1 cellular context compared by ENCODE assay signal in the genomic region with DNA sequence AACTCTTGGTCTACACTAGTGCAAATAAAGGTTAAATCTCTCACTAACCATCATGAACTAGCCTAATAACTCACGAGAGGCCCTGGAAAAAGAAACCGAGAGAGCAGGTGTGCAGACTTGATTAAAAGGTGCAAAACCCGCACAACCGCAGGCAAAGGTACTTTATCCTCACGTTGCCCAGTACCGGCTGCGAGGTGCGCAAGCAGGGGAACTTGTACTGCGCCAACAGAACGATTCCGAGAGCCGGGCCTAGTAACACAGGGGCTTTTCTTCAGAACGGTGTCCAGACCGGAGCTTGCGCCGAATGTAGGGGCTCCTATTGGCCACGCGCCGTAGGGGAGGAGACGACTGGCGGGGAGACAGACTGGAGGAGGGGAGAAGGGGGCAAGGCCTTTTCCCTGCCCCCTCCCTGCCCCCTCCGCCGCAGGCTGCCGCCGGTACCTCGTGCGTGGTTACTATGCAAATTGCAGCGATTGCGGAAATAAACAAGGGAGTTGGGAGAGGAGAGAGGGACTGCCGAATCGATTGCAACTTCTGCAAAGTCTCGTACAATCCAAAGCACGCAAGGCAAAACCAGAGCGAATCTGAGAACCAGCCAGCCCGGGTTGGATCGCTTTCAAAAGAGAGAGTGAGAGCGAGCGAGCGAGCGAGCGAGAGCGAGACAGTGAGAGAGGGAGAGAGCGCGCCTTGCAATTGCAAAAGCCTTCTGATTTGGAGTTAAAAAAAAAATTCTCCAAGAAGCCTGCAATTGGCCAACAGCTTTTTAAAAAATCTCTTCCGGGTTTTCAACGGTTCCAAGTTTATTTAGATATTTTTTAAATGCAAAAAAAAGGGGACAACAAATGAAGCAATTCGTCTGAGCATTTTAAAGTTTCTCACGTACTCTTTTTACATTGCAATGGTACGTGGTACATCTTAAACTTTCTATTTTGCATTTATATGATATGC.
TF ChIP-seq lines count a peak whose summit lies in the region.

No MANE protein-coding gene starts in this region.

TF ChIP-seq in HCT116, 20 proteins besides CTCF, POLR2A, EP300 and RAD21 (continued from another document):
- TF ChIP-seq SP1 (IDR thresholded peaks at IDR 0.05; ENCODE audit: low read depth) (peak; percentile 68), EZH2 (IDR thresholded peaks at IDR 0.05) (no peak), EGR1 (IDR thresholded peaks at IDR 0.05; ENCODE audit: low read depth) (no peak), JUND (IDR thresholded peaks at IDR 0.05) (no peak; the same call in 1 of the 2 replicates), POLR2AphosphoS5 (IDR thresholded peaks at IDR 0.05; ENCODE audit: low read depth, low read length) (peak; percentile 39), REST (IDR thresholded peaks at IDR 0.05; ENCODE audit: low read depth) (no peak), SIN3A (IDR thresholded peaks at IDR 0.05; ENCODE audit: low read depth) (peak; percentile 86), FOSL1 (IDR thresholded peaks at IDR 0.05; ENCODE audit: low read depth) (no peak), ZNF274 (IDR thresholded peaks at IDR 0.05; ENCODE audit: low read depth, low read length) (no peak)
- TF ChIP-seq, protein P1, sequence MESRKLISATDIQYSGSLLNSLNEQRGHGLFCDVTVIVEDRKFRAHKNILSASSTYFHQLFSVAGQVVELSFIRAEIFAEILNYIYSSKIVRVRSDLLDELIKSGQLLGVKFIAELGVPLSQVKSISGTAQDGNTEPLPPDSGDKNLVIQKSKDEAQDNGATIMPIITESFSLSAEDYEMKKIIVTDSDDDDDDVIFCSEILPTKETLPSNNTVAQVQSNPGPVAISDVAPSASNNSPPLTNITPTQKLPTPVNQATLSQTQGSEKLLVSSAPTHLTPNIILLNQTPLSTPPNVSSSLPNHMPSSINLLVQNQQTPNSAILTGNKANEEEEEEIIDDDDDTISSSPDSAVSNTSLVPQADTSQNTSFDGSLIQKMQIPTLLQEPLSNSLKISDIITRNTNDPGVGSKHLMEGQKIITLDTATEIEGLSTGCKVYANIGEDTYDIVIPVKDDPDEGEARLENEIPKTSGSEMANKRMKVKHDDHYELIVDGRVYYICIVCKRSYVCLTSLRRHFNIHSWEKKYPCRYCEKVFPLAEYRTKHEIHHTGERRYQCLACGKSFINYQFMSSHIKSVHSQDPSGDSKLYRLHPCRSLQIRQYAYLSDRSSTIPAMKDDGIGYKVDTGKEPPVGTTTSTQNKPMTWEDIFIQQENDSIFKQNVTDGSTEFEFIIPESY (IDR thresholded peaks at IDR 0.05; ENCODE audit: extremely low read depth, insufficient replicate concordance, low read length), result no peak
